28 cellular contexts compared by ENCODE assay signal in genomic region chr6:5710516-5710915, GRCh38.
"Had no signal": no experiment of that assay in that cellular context is flagged by ENCODE, and none has a peak within 500 bp of the region (broad histone marks: within the 10 kb centered on the region; RNA-seq: fewer than 3 reads in every experiment).

No MANE protein-coding gene starts in this region.

- H3K27me3 ChIP-seq: brain microvascular endothelial cell, dorsolateral prefrontal cortex, esophagus squamous epithelium, gastroesophageal sphincter had no signal

- DNase-seq: activated CD4-positive, alpha-beta memory T cell treated with anti-CD3 and anti-CD28 coated beads for 36 hours; activated CD4-positive, alpha-beta T cell treated with anti-CD3 and anti-CD28 coated beads for 36 hours; activated CD4-positive, alpha-beta T cell treated with anti-CD3 and anti-CD28 coated beads, Interleukin-2, amount 10 ng/mL, durations not matched to agents 24 days and 14 days; activated CD4-positive, CD25-positive, alpha-beta regulatory T cell; activated CD4-positive, CD25-positive, alpha-beta regulatory T cell treated with anti-CD3 and anti-CD28 coated beads, Interleukin-2, amount 50 U/mL, for 72 hours; activated CD8-positive, alpha-beta memory T cell treated with anti-CD3 and anti-CD28 coated beads, Interleukin-2, amount 10 ng/mL, durations not matched to agents 7 days and 5 days; activated CD8-positive, alpha-beta memory T cell treated with anti-CD3 and anti-CD28 coated beads, Interleukin-2, amount 50 U/mL, for 4 hours; activated CD8-positive, alpha-beta T cell treated with anti-CD3 and anti-CD28 coated beads, Interleukin-2, amount 10 ng/mL, durations not matched to agents 7 days and 5 days; activated gamma-delta T cell treated with Interleukin-2 at 50 U/mL for 16 hours; activated naive CD4-positive, alpha-beta T cell treated with anti-CD3 and anti-CD28 coated beads, Interleukin-2, amount 50 U/mL, for 16 hours; activated naive CD4-positive, alpha-beta T cell treated with Interleukin-2 at 50 U/mL for 16 hours; activated T-cell treated with anti-CD3 and anti-CD28 coated beads, Interleukin-2, amount 50 U/mL, for 1 hour; activated T-cell treated with anti-CD3 and anti-CD28 coated beads, Interleukin-2, amount 50 U/mL, for 48 hours; amniotic stem cell; anterior cingulate cortex; brain microvascular endothelial cell; cortex of kidney; dorsolateral prefrontal cortex; effector memory CD4-positive, alpha-beta T cell; endodermal cell; esophagus squamous epithelium; foreskin melanocyte; T-helper 1 cell; T-helper 2 cell had no signal

- H3K27me3 Mint-ChIP-seq: activated CD4-positive, alpha-beta memory T cell treated with anti-CD3 and anti-CD28 coated beads for 36 hours; activated CD4-positive, alpha-beta T cell treated with anti-CD3 and anti-CD28 coated beads for 36 hours; activated CD8-positive, alpha-beta memory T cell treated with anti-CD3 and anti-CD28 coated beads, Interleukin-2, amount 10 ng/mL, durations not matched to agents 7 days and 5 days; activated naive CD8-positive, alpha-beta T cell; central memory CD8-positive, alpha-beta T cell had no signal

- H3K9me3 ChIP-seq: esophagus squamous epithelium, gastroesophageal sphincter had no signal

- ATAC-seq: activated CD4-positive, alpha-beta T cell treated with anti-CD3 and anti-CD28 coated beads for 36 hours; activated CD8-positive, alpha-beta memory T cell treated with anti-CD3 and anti-CD28 coated beads, Interleukin-2, amount 10 ng/mL, durations not matched to agents 7 days and 5 days; activated CD8-positive, alpha-beta T cell treated with anti-CD3 and anti-CD28 coated beads, Interleukin-2, amount 10 ng/mL, durations not matched to agents 7 days and 5 days; gastroesophageal sphincter had no signal

- H3K27ac Mint-ChIP-seq: activated CD4-positive, alpha-beta memory T cell treated with anti-CD3 and anti-CD28 coated beads for 36 hours; activated CD4-positive, alpha-beta T cell treated with anti-CD3 and anti-CD28 coated beads for 36 hours; activated CD4-positive, alpha-beta T cell treated with anti-CD3 and anti-CD28 coated beads, Interleukin-2, amount 10 ng/mL, durations not matched to agents 24 days and 14 days; activated CD8-positive, alpha-beta memory T cell treated with anti-CD3 and anti-CD28 coated beads, Interleukin-2, amount 10 ng/mL, durations not matched to agents 7 days and 5 days; activated CD8-positive, alpha-beta T cell treated with anti-CD3 and anti-CD28 coated beads, Interleukin-2, amount 10 ng/mL, durations not matched to agents 7 days and 5 days; activated naive CD8-positive, alpha-beta T cell; activated T-helper 1 cell treated with anti-CD3 and anti-CD28 coated beads, Interleukin-12 subunit alpha, Interleukin-12 subunit beta, Interleukin-2, Interleukin-4 antibody, amounts not matched to agents 30 ng/mL and 10 ng/mL and 1 ng/mL, durations not matched to agents 14 hours and 24 hours and 36 hours; endodermal cell had no signal

- H3K9me3 Mint-ChIP-seq: central memory CD8-positive, alpha-beta T cell; endodermal cell had no signal

- H3K27ac ChIP-seq: brain microvascular endothelial cell, dorsolateral prefrontal cortex, esophagus squamous epithelium, gastroesophageal sphincter had no signal

- H3K4me3 Mint-ChIP-seq: activated CD4-positive, alpha-beta memory T cell treated with anti-CD3 and anti-CD28 coated beads for 36 hours; activated CD4-positive, alpha-beta T cell treated with anti-CD3 and anti-CD28 coated beads for 36 hours; activated CD4-positive, alpha-beta T cell treated with anti-CD3 and anti-CD28 coated beads, Interleukin-2, amount 10 ng/mL, durations not matched to agents 24 days and 14 days; activated CD8-positive, alpha-beta memory T cell treated with anti-CD3 and anti-CD28 coated beads, Interleukin-2, amount 10 ng/mL, durations not matched to agents 7 days and 5 days; activated CD8-positive, alpha-beta T cell treated with anti-CD3 and anti-CD28 coated beads, Interleukin-2, amount 10 ng/mL, durations not matched to agents 7 days and 5 days; activated naive CD8-positive, alpha-beta T cell; activated T-helper 1 cell treated with anti-CD3 and anti-CD28 coated beads, Interleukin-12 subunit alpha, Interleukin-12 subunit beta, Interleukin-2, Interleukin-4 antibody, amounts not matched to agents 30 ng/mL and 10 ng/mL and 1 ng/mL, durations not matched to agents 14 hours and 24 hours and 36 hours; central memory CD8-positive, alpha-beta T cell; endodermal cell had no signal

- H3K36me3 ChIP-seq: brain microvascular endothelial cell, esophagus squamous epithelium, gastroesophageal sphincter had no signal

- H3K4me1 ChIP-seq: esophagus squamous epithelium, gastroesophageal sphincter had no signal

- H3K4me3 ChIP-seq: dorsolateral prefrontal cortex, esophagus squamous epithelium, gastroesophageal sphincter had no signal
